ENCODE assay signal across 8 cellular contexts in the genomic region with DNA sequence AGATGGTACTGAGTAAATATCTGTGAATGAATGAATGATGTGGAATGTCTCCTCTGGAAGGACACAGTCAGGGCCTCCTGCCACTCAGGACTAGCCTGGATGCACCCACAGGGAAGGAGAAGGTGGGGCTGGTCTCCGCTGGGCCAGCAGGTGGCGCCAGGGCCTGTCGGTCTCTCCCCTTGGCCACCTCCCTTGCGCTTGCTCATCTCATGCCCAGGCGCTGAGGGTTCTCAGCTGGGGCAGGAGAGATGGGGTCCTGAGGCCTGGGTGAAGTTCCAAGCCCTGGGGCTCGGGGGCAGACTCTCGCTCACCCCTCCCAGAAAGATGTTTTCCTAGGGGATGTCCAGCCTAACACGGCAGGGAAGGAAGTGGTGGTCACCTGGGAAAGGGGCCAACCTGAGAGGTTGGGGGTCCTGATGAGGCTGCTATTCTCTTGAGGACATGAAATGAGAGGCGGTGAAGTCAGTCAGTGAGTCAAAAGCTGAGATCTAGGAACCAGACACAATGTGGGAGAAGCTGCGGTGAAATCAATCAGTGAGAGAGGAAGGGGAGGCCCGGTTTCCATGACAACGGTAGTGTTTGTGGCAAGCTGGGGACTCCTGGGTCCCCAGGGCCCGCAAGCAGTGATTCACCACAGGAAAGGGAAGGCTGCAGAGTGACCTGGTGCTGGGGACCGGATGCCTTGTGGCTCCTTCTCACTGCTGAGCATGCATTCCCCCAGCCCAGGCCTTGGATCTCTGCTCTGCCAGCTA. TPM values are rescaled to one million over a fixed set of nuclear protein-coding genes. Genes with fewer than 3 reads are reported as not detected.
DNase-seq lines count a peak whose midpoint lies in the region; ATAC-seq and TF ChIP-seq lines count a peak whose summit lies in the region.

No MANE protein-coding gene starts in this region.

- peaks cover 7% of the 10 kb centered on the region for H3K27me3 Mint-ChIP-seq in GM23338 (ENCODE audit: insufficient read depth, low read depth, poor library complexity)

- H4K20me1 ChIP-seq in GM23338 (replicated peaks; ENCODE audit: insufficient read depth) = 0 out of 2 replicates have a peak, but pooled peaks cover 6% of the 10 kb centered on the region

- no peak overlapping the region for H2AFZ ChIP-seq in GM23338

- H3K9me3 ChIP-seq in suprapubic skin = no peaks in the 10 kb centered on the region

- TF ChIP-seq POLR2A in suprapubic skin (IDR thresholded peaks at IDR 0.05) = peak in 1 of 2 donors; percentile 36

- 0 out of 2 replicates have a peak overlapping the region, but pooled peaks have one; percentile 59 for H3K27ac Mint-ChIP-seq in GM23338

- H3K36me3 Mint-ChIP-seq in GM23338 (ENCODE audit: low read depth) = peaks cover 3% of the 10 kb centered on the region; the same call in 2 of the 3 replicates

- peak overlapping the region; percentile 84; the same call in 1 of the 2 replicates for H3K27ac ChIP-seq in GM23338 (ENCODE audit: low read depth)
- H3K27ac ChIP-seq in suprapubic skin = peak overlapping the region; percentile 93

- no peak overlapping the region for H3K4me3 ChIP-seq in GM23338
- H3K4me3 ChIP-seq in fibroblast of villous mesenchyme (ENCODE audit: low read depth, low read length) = no peak overlapping the region
- no peak overlapping the region for H3K4me3 ChIP-seq in suprapubic skin

- no peaks in the 10 kb centered on the region for H3K36me3 ChIP-seq in GM23338 (ENCODE audit: insufficient read depth)
- no peaks in the 10 kb centered on the region for H3K36me3 ChIP-seq in suprapubic skin

- peaks cover 6% of the 10 kb centered on the region for H3F3A ChIP-seq in GM23338 (replicated peaks; ENCODE audit: low read depth)

- no peak overlapping the region for H3K4me3 Mint-ChIP-seq in GM23338

- 16% methylated on average over 13 of the region's 14 CpGs for WGBS in suprapubic skin

- peak; percentile 99 for ATAC-seq in GM23338

- TF ChIP-seq EP300 in suprapubic skin (IDR thresholded peaks at IDR 0.05) = no peak

- peaks cover 24% of the 10 kb centered on the region for H3K4me1 Mint-ChIP-seq in GM23338

- H3K9me2 ChIP-seq in GM23338 (ENCODE audit: insufficient read depth) = no peaks in the 10 kb centered on the region

- H3K79me2 ChIP-seq in GM23338 (replicated peaks; ENCODE audit: insufficient read depth) = no peaks in the 10 kb centered on the region

- H3K4me1 ChIP-seq in GM23338 (ENCODE audit: insufficient read depth) (peaks cover 11% of the 10 kb centered on the region), suprapubic skin (peaks cover 53% of the 10 kb centered on the region)

- H3K27me3 ChIP-seq in GM23338 (ENCODE audit: insufficient read depth) (no peaks in the 10 kb centered on the region), suprapubic skin (no peaks in the 10 kb centered on the region)

- DNase-seq in Daoy (ENCODE audit: low read depth) (peak; percentile 94), GM23338 (ENCODE audit: low spot score) (peak; percentile 91), LHCN-M2 (ENCODE audit: low read depth) (peak; percentile 81), SHP77 treated with DMSO at 0.1 percent for 48 hours (lab: John Stamatoyannopoulos, UW) (peak; percentile 84), activated gamma-delta T cell treated with Interleukin-2 at 50 U/mL for 16 hours (peak; percentile 85), fibroblast of villous mesenchyme (ENCODE audit: low read depth) (peak; percentile 82), occipital lobe (lab: John Stamatoyannopoulos, UW) (peak; percentile 51), suprapubic skin (ENCODE audit: low spot score in 2 of 2) (peak; percentile 94 to 96)

- no peaks in the 10 kb centered on the region for H3K9me3 Mint-ChIP-seq in GM23338

- H3K4me2 ChIP-seq in GM23338 = no peak overlapping the region

- TF ChIP-seq CTCF in GM23338 (conservative IDR thresholded peaks at IDR 0.05; ENCODE audit: low read depth in 2 of 2) (peak; percentile 92 to 99), fibroblast of villous mesenchyme (IDR thresholded peaks at IDR 0.05; ENCODE audit: insufficient read depth, low read depth, low read length) (peak; percentile 97), suprapubic skin (IDR thresholded peaks at IDR 0.05) (peak; percentile 90 to 95)

TF ChIP-seq in GM23338, 12 proteins besides CTCF, POLR2A, EP300 and RAD21 (continues in another document):
- TF ChIP-seq, protein P1, sequence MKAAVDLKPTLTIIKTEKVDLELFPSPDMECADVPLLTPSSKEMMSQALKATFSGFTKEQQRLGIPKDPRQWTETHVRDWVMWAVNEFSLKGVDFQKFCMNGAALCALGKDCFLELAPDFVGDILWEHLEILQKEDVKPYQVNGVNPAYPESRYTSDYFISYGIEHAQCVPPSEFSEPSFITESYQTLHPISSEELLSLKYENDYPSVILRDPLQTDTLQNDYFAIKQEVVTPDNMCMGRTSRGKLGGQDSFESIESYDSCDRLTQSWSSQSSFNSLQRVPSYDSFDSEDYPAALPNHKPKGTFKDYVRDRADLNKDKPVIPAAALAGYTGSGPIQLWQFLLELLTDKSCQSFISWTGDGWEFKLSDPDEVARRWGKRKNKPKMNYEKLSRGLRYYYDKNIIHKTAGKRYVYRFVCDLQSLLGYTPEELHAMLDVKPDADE (IDR thresholded peaks at IDR 0.05) = no peak
- TF ChIP-seq EZH2phosphoT487 (IDR thresholded peaks at IDR 0.05; ENCODE audit: unreplicated experiment) = no peak
- no peak for TF ChIP-seq STAT1 (IDR thresholded peaks at IDR 0.05; ENCODE audit: unreplicated experiment)
- TF ChIP-seq JUNB (IDR thresholded peaks at IDR 0.05; ENCODE audit: unreplicated experiment) = no peak
- TF ChIP-seq CREB1 (CRISPR knock-in tag; IDR thresholded peaks at IDR 0.05; ENCODE audit: low read depth) = no peak
- no peak for TF ChIP-seq ZNF114 (CRISPR knock-in tag; IDR thresholded peaks at IDR 0.05)
- TF ChIP-seq, protein P2, sequence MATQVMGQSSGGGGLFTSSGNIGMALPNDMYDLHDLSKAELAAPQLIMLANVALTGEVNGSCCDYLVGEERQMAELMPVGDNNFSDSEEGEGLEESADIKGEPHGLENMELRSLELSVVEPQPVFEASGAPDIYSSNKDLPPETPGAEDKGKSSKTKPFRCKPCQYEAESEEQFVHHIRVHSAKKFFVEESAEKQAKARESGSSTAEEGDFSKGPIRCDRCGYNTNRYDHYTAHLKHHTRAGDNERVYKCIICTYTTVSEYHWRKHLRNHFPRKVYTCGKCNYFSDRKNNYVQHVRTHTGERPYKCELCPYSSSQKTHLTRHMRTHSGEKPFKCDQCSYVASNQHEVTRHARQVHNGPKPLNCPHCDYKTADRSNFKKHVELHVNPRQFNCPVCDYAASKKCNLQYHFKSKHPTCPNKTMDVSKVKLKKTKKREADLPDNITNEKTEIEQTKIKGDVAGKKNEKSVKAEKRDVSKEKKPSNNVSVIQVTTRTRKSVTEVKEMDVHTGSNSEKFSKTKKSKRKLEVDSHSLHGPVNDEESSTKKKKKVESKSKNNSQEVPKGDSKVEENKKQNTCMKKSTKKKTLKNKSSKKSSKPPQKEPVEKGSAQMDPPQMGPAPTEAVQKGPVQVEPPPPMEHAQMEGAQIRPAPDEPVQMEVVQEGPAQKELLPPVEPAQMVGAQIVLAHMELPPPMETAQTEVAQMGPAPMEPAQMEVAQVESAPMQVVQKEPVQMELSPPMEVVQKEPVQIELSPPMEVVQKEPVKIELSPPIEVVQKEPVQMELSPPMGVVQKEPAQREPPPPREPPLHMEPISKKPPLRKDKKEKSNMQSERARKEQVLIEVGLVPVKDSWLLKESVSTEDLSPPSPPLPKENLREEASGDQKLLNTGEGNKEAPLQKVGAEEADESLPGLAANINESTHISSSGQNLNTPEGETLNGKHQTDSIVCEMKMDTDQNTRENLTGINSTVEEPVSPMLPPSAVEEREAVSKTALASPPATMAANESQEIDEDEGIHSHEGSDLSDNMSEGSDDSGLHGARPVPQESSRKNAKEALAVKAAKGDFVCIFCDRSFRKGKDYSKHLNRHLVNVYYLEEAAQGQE (IDR thresholded peaks at IDR 0.05; ENCODE audit: unreplicated experiment) = no peak
- TF ChIP-seq POLR2AphosphoS5 (IDR thresholded peaks at IDR 0.05; ENCODE audit: low read depth) = no peak

RNA-seq across cellular contexts. Expression of a gene that starts 14.6 kb away (rescaled TPM):
- 5.3 and 12.8 TPM in 2 replicates for total RNA-seq in Daoy (2014; rRNA removed; shearing (Covaris generic))
- 31.5 and 38.1 TPM in 2 replicates for total RNA-seq in GM23338 (2014; rRNA removed; shearing (Covaris generic))
- polyA plus RNA-seq in GM23338 (2016; fragmentation: Nextera tagmentation; extraction: Ambion mirVana) = 18.5 and 19.7 TPM in 2 replicates
- 4.9 and 5.8 TPM in 2 replicates for total RNA-seq in LHCN-M2 (2014; rRNA removed)
- polyA plus RNA-seq in LHCN-M2 (2012) = 3.1 TPM
- 1.7 and 1.9 TPM in 2 replicates for total RNA-seq in fibroblast of villous mesenchyme
- 42.4 TPM for total RNA-seq in occipital lobe
- total RNA-seq in suprapubic skin = 1 to 10 TPM in 2 of 4 donors, under 1 TPM in 2; 0.42 to 2.7 (median 1.0) TPM

RNA-seq across cellular contexts. Expression of a gene that starts 17.7 kb away (rescaled TPM):
- 708 and 737 TPM in 2 replicates for total RNA-seq in Daoy (2014; rRNA removed; shearing (Covaris generic))
- total RNA-seq in GM23338 (2014; rRNA removed; shearing (Covaris generic)) = 56.3 and 68.9 TPM in 2 replicates
- 35.5 and 38.9 TPM in 2 replicates for polyA plus RNA-seq in GM23338 (2016; fragmentation: Nextera tagmentation; extraction: Ambion mirVana)
- total RNA-seq in LHCN-M2 (2014; rRNA removed) (1,371 and 1,475 TPM in 2 replicates), fibroblast of villous mesenchyme (694 and 1,059 TPM in 2 replicates), occipital lobe (18.1 TPM), suprapubic skin (100 to 1,000 TPM; 574 to 977 (median 714) TPM)
- polyA plus RNA-seq in LHCN-M2 (2012) = 1,211 TPM

RNA-seq across cellular contexts. Expression of a gene that starts 35.9 kb away (rescaled TPM):
- total RNA-seq in Daoy (2014; rRNA removed; shearing (Covaris generic)) = not detected in 2 replicates
- total RNA-seq in GM23338 (2014; rRNA removed; shearing (Covaris generic)) = 21.3 and 30.0 TPM in 2 replicates
- polyA plus RNA-seq in GM23338 (2016; fragmentation: Nextera tagmentation; extraction: Ambion mirVana) = 42.7 and 47.3 TPM in 2 replicates
- total RNA-seq in LHCN-M2 (2014; rRNA removed) (not detected in 2 replicates), fibroblast of villous mesenchyme (not detected in 2 replicates), occipital lobe (not detected), suprapubic skin (100 to 1,000 TPM; 150 to 284 (median 205) TPM)
- polyA plus RNA-seq in LHCN-M2 (2012) = not detected

RNA-seq across cellular contexts. Expression of a gene that starts 42.2 kb away (rescaled TPM):
- total RNA-seq in Daoy (2014; rRNA removed; shearing (Covaris generic)) = 29.8 and 53.9 TPM in 2 replicates
- 35.2 and 67.3 TPM in 2 replicates for total RNA-seq in GM23338 (2014; rRNA removed; shearing (Covaris generic))
- polyA plus RNA-seq in GM23338 (2016; fragmentation: Nextera tagmentation; extraction: Ambion mirVana) = 108 and 113 TPM in 2 replicates
- total RNA-seq in LHCN-M2 (2014; rRNA removed) (67.3 and 70.9 TPM in 2 replicates), fibroblast of villous mesenchyme (38.3 and 40.6 TPM in 2 replicates), occipital lobe (30.7 TPM), suprapubic skin (10 to 100 TPM; 27.3 to 66.6 (median 57.7) TPM)
- 135 TPM for polyA plus RNA-seq in LHCN-M2 (2012)

RNA-seq across cellular contexts. Expression of a gene that starts 43.2 kb away (rescaled TPM):
- total RNA-seq in Daoy (2014; rRNA removed; shearing (Covaris generic)) = 22.7 and 28.5 TPM in 2 replicates
- total RNA-seq in GM23338 (2014; rRNA removed; shearing (Covaris generic)) = 28.4 and 30.5 TPM in 2 replicates
- polyA plus RNA-seq in GM23338 (2016; fragmentation: Nextera tagmentation; extraction: Ambion mirVana) = 10.0 and 11.2 TPM in 2 replicates
- total RNA-seq in LHCN-M2 (2014; rRNA removed) (34.1 and 37.7 TPM in 2 replicates), fibroblast of villous mesenchyme (13.5 and 20.3 TPM in 2 replicates), occipital lobe (25.9 TPM), suprapubic skin (10 to 100 TPM; 32.7 to 42.7 (median 39.8) TPM)
- 28.4 TPM for polyA plus RNA-seq in LHCN-M2 (2012)

Comparison
In these comparisons a context has a peak if more than half of its experiments do, and no peak if none do; other contexts are left out.
1. RNA of a gene that starts 35.9 kb away (total RNA-seq): 150 to 284 TPM in suprapubic skin and 21.3 to 30.0 TPM in GM23338; not detected in Daoy, not detected in LHCN-M2, not detected in fibroblast of villous mesenchyme and not detected in occipital lobe (single experiment); every median in the first group is over 10 times any median in the second.
2. Peak in every context shown above with its lines, with median percentiles within 50 percentile points of each other: DNase-seq and CTCF ChIP-seq.